1 cellular context compared by ENCODE assay signal in genomic region chr1:76802094-76802493, GRCh38.
TF ChIP-seq lines count a peak whose summit lies in the region.

No MANE protein-coding gene starts in this region.

TF ChIP-seq in SK-N-SH, 30 proteins besides CTCF, POLR2A, EP300 and RAD21 (continued from another document):
- peak; percentile 38; the same call in 1 of the 2 replicates for TF ChIP-seq PBX3 (IDR thresholded peaks at IDR 0.05)
- no peak for TF ChIP-seq SIN3A (IDR thresholded peaks at IDR 0.05; ENCODE audit: borderline replicate concordance, low read depth, low read length)
- peak; percentile 63 for TF ChIP-seq TCF12 (IDR thresholded peaks at IDR 0.05)
- TF ChIP-seq IRF3 (IDR thresholded peaks at IDR 0.05; ENCODE audit: low read depth, low read length) = no peak
- no peak for TF ChIP-seq RFX5 (IDR thresholded peaks at IDR 0.05; ENCODE audit: low read length)
- peak; percentile 74; the same call in 1 of the 2 replicates for TF ChIP-seq FOXJ3 (CRISPR knock-in tag; IDR thresholded peaks at IDR 0.05)
- TF ChIP-seq ZBTB33 (IDR thresholded peaks at IDR 0.05; ENCODE audit: borderline replicate concordance, low read depth) = no peak
- 0 out of 2 replicates have a peak, but pooled peaks have one; percentile 24 for TF ChIP-seq MXI1 (IDR thresholded peaks at IDR 0.05; ENCODE audit: low read depth, low read length)
- TF ChIP-seq GABPA (IDR thresholded peaks at IDR 0.05; ENCODE audit: low read depth) = no peak
- no peak for TF ChIP-seq ELF1 (IDR thresholded peaks at IDR 0.05)
- peak; percentile 55 for TF ChIP-seq CHD2 (IDR thresholded peaks at IDR 0.05; ENCODE audit: low read length, partially characterized antibody)
- TF ChIP-seq POLR2AphosphoS5 (IDR thresholded peaks at IDR 0.05; ENCODE audit: low read depth, low read length) = 0 out of 2 replicates have a peak, but pooled peaks have one; percentile 19
- TF ChIP-seq EZH2phosphoT487 (IDR thresholded peaks at IDR 0.05; ENCODE audit: borderline replicate concordance, low read depth) = no peak
